In the genomic region with DNA sequence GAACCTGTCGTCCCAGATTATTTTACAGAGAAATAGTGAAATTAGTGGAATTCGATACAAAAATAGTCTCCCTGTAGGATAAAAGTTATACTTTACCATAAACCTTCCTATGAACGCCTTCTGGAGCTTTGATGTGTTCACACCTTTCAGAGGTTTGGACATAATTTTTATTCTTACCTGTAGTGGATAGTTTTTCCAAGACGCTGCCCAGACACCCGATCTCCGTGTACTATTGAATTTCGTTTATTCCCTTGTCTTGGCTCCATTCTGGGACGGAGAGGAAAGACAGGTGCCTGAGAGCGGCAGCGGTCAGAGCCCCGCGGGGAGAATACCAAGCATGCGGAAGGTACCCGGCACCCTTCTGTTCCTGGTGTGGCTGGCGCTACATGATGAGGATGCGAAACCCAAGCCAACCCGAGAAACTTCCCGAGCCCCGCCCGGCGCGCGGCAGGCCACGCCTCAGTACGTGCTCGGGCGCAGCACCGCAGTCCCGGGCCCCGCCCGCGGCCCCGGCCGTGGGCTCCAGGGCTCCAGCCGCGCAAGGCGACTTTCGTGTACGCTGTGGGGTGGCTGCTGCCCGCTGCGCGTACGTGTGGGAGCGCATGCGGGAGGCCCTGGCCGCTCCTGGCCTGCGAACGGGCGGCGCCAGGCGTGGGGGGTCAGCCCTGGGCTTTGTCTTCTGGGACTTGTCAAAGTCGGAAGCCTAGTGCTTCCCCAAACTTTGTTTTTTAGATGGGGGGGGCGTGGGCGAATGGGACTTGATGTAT, we compare ENCODE assay signal across 8 cellular contexts. TPM values are rescaled to one million over a fixed set of nuclear protein-coding genes. Genes with fewer than 3 reads are reported as not detected.
DNase-seq lines count a peak whose midpoint lies in the region; ATAC-seq and TF ChIP-seq lines count a peak whose summit lies in the region.

No MANE protein-coding gene starts in this region.

- H3K4me1 Mint-ChIP-seq in Calu3 (ENCODE audit: low read depth, unreplicated experiment): peaks cover 40% of the 10 kb centered on the region

- peaks cover 2% of the 10 kb centered on the region; the same call in 1 of the 2 replicates for H3K9me1 ChIP-seq in IMR-90 (ENCODE audit: insufficient read depth, low read length)

- H3K4me3 ChIP-seq in IMR-90 (ENCODE audit: insufficient read depth, low read depth, low read length): peak overlapping the region; percentile 86; the same call in 1 of the 2 replicates
- H3K4me3 ChIP-seq in right cardiac atrium (ENCODE audit: low read length): peak overlapping the region; percentile 86

- TF ChIP-seq POLR2A in IMR-90 (IDR thresholded peaks at IDR 0.05; ENCODE audit: low read depth, low read length): no peak; the same call in 1 of the 2 replicates

- peak overlapping the region; percentile 74 for H3K4me3 Mint-ChIP-seq in Calu3 (ENCODE audit: low read depth, unreplicated experiment)

- H3K27ac ChIP-seq in IMR-90 (ENCODE audit: insufficient read depth, low read length) (peak overlapping the region; percentile 88), right cardiac atrium (ENCODE audit: low read length) (peak overlapping the region; percentile 92)

- H3K56ac ChIP-seq in IMR-90 (ENCODE audit: extremely low read depth, insufficient read depth, low read length): no peak overlapping the region

- DNase-seq in Calu3 (peak; percentile 89), IMR-90 (peak; percentile 59), T follicular helper cell (ENCODE audit: low read depth) (peak; percentile 58), anterior cingulate cortex (lab: John Stamatoyannopoulos, UW) (peak in 57 of 58 donors; percentile 6 to 80 (median 57)), right cardiac atrium (peak; percentile 90 to 96 (median 96)), retina (peak; percentile 79), cortex of kidney (lab: John Stamatoyannopoulos, UW) (no peak)

- no peaks in the 10 kb centered on the region for H3K27me3 Mint-ChIP-seq in Calu3 (ENCODE audit: unreplicated experiment)

- H3K4me2 ChIP-seq in IMR-90 (ENCODE audit: low read depth, low read length): peak overlapping the region; percentile 80

- TF ChIP-seq CTCF in Calu3 (IDR thresholded peaks at IDR 0.05; ENCODE audit: unreplicated experiment): no peak
- TF ChIP-seq CTCF in IMR-90 (conservative IDR thresholded peaks at IDR 0.05; ENCODE audit: low read depth, low read length): no peak

- H2BK120ac ChIP-seq in IMR-90 (ENCODE audit: low read depth, low read length): peak overlapping the region; percentile 12; the same call in 1 of the 2 replicates

- peak overlapping the region; percentile 39; the same call in 1 of the 2 replicates for H3K18ac ChIP-seq in IMR-90 (ENCODE audit: low read depth, low read length)

- H3K4me1 ChIP-seq in IMR-90 (ENCODE audit: control insufficient read depth, insufficient read depth, low read length): peaks cover 13% of the 10 kb centered on the region
- no peaks in the 10 kb centered on the region for H3K4me1 ChIP-seq in right cardiac atrium (ENCODE audit: control insufficient read depth, insufficient read depth, low read length)

- peaks cover 72% of the 10 kb centered on the region for H3K36me3 Mint-ChIP-seq in Calu3 (ENCODE audit: insufficient read depth, unreplicated experiment)

- H3K9me3 ChIP-seq in IMR-90 (ENCODE audit: control insufficient read depth, insufficient read depth, low read length) (peaks cover 4% of the 10 kb centered on the region), right cardiac atrium (ENCODE audit: control insufficient read depth, low read length) (no peaks in the 10 kb centered on the region)

- peaks cover 3 to 7% of the 10 kb centered on the region in 2 experiments; a peak in 3 of 4 replicates for H3K79me1 ChIP-seq in IMR-90 (ENCODE audit: low read depth in 1 of 2, low read length in 2 of 2)

- peak overlapping the region; percentile 76; the same call in 1 of the 2 replicates for H3K9ac ChIP-seq in IMR-90 (ENCODE audit: low read depth, low read length)

- H4K20me1 ChIP-seq in IMR-90 (ENCODE audit: insufficient read depth, low read length): peaks cover 9% of the 10 kb centered on the region; the same call in 1 of the 2 replicates

- BruUV-seq in Calu3 (replicated peaks; lab: Mats Ljungman, UMichigan): TSS peak; percentile 59
- no TSS peak for BruUV-seq in IMR-90 (replicated peaks; lab: Mats Ljungman, UMichigan)

- in situ Hi-C loops in IMR-90 (cut with MboI; ENCODE audit: low sequenced_read_pairs): no loop called here

- intact Hi-C loops in Calu3 (cut with micrococcal nuclease; ENCODE audit: unreplicated experiment): loop anchor here (1.0 to 5.0 kb wide), 4 partner anchors 54 to 289 kb away; a partner anchor contains a TSS
- intact Hi-C loops in IMR-90 (cut with micrococcal nuclease): loop anchor here (2.0 to 5.0 kb wide), 2 partner anchors 189 to 284 kb away; no protein-coding TSS in a partner anchor
- intact Hi-C loops in right cardiac atrium (cut with DNase I): no loop called here

- H2AFZ ChIP-seq in IMR-90 (replicated peaks; ENCODE audit: low read length, poor library complexity): peak overlapping the region; percentile 91

- no peak overlapping the region for H3K23ac ChIP-seq in IMR-90 (ENCODE audit: low read depth, low read length)

- no peak overlapping the region for H2BK15ac ChIP-seq in IMR-90 (ENCODE audit: low read depth, low read length)

- no peak for TF ChIP-seq RAD21 in IMR-90 (IDR thresholded peaks at IDR 0.05; ENCODE audit: low read length)

- H2AK9ac ChIP-seq in IMR-90 (replicated peaks; ENCODE audit: low read depth, low read length, poor library complexity): peak overlapping the region; percentile 21

- peak overlapping the region; percentile 79 for H2BK5ac ChIP-seq in IMR-90 (ENCODE audit: low read depth, low read length, poor library complexity, severe bottlenecking)

- dilution Hi-C loops in IMR-90 (cut with HindIII; ENCODE audit: low sequenced_read_pairs, unreplicated experiment): no loop called here

- no peaks in the 10 kb centered on the region for H3K27me3 ChIP-seq in IMR-90 (ENCODE audit: control insufficient read depth, insufficient read depth, low read length)
- no peaks in the 10 kb centered on the region for H3K27me3 ChIP-seq in right cardiac atrium (ENCODE audit: control insufficient read depth, insufficient read depth)

- H3K14ac ChIP-seq in IMR-90 (replicated peaks; ENCODE audit: low read depth, low read length): peak overlapping the region; percentile 51

- H2BK20ac ChIP-seq in IMR-90 (ENCODE audit: low read depth, low read length): no peak overlapping the region

- H4K5ac ChIP-seq in IMR-90 (ENCODE audit: low read depth, low read length): peak overlapping the region; percentile 89

- no peaks in the 10 kb centered on the region for H3K9me3 Mint-ChIP-seq in Calu3 (ENCODE audit: low read depth, unreplicated experiment)

- CTCF ChIA-PET in Calu3 (lab: Charles Lee) (no interaction called here), IMR-90 (lab: Yijun Ruan, JAX) (interaction anchor here (0.7 to 1.6 kb wide), 2 partner anchors 14 to 1530 kb away, joined by 3 read pairs; no protein-coding TSS in a partner anchor)

- H2AK5ac ChIP-seq in IMR-90 (ENCODE audit: low read depth, low read length): no peak overlapping the region

- peak overlapping the region; percentile 70 for H3K27ac Mint-ChIP-seq in Calu3 (ENCODE audit: unreplicated experiment)

- WGBS in IMR-90 (ENCODE audit: extremely low coverage in 2 of 2, insufficient read length in 1 of 2), 2 experiments: 17% methylated on average over 39 of the region's 54 CpGs; no CpG with 5 or more reads in 1 of the 2 experiments
- 2% methylated on average over 54 of the region's 54 CpGs for WGBS in right cardiac atrium

- H3K36me3 ChIP-seq in IMR-90 (ENCODE audit: control insufficient read depth, insufficient read depth, low read length): peaks cover 23% of the 10 kb centered on the region

- H4K8ac ChIP-seq in IMR-90 (ENCODE audit: low read depth in 2 of 2, low read length in 2 of 2): peak overlapping the region; percentile 60 to 70

- POLR2A ChIA-PET in IMR-90 (lab: Charles Lee; ENCODE audit: unreplicated experiment): interaction anchor here (0.6 to 1.0 kb wide), 2 partner anchors 12 to 142 kb away, joined by 4 to 5 read pairs; no protein-coding TSS in a partner anchor

- H3K4ac ChIP-seq in IMR-90 (ENCODE audit: low read depth, low read length): peak overlapping the region; percentile 39

- H4K91ac ChIP-seq in IMR-90 (ENCODE audit: insufficient read depth, low read depth, low read length): peak overlapping the region; percentile 68; the same call in 1 of the 2 replicates

- ATAC-seq in GM21423 (IDR thresholded peaks at IDR 0.05; ENCODE audit: unreplicated experiment) (peak; percentile 88), IMR-90 (ENCODE audit: low read depth) (peak; percentile 61), right cardiac atrium (peak; percentile 98)

TF ChIP-seq in IMR-90, 13 proteins besides CTCF, POLR2A, EP300 and RAD21:
- TF ChIP-seq RCOR1 (IDR thresholded peaks at IDR 0.05; ENCODE audit: insufficient replicate concordance, low read length) (peak; percentile 30), CHD1 (IDR thresholded peaks at IDR 0.05; ENCODE audit: low read depth, low read length) (no peak), SMC3 (IDR thresholded peaks at IDR 0.05; ENCODE audit: low read depth, low read length) (no peak), BHLHE40 (IDR thresholded peaks at IDR 0.05; ENCODE audit: low read depth, low read length) (no peak), NFE2L2 (IDR thresholded peaks at IDR 0.05; ENCODE audit: low read depth, low read length) (no peak), MAZ (IDR thresholded peaks at IDR 0.05; ENCODE audit: borderline replicate concordance, low read depth, low read length) (peak; percentile 34; the same call in 1 of the 2 replicates)
TF ChIP-seq in IMR-90: peak in this region for 2.

RNA-seq across cellular contexts. Expression of a gene that starts 11.3 kb away (rescaled TPM):
- total RNA-seq in Calu3 (2022): 10.0 and 11.7 TPM in 2 replicates
- 7.7 and 18.9 TPM in 2 replicates for total RNA-seq in IMR-90 (2012; rRNA removed)
- 7.0 and 9.3 TPM in 2 replicates for polyA plus RNA-seq in IMR-90 (2012; rRNA removed)
- 2.1 and 3.0 TPM in 2 replicates for polyA plus RNA-seq in IMR-90 (2012; cell fraction: cytosol; rRNA removed)
- polyA plus RNA-seq in IMR-90 (2012; cell fraction: nucleus; rRNA removed; ENCODE audit: low replicate concordance): 0.90 and 4.0 TPM in 2 replicates
- 10 to 100 TPM in 1 of 4 donors, 1 to 10 TPM in 3; 6.1 to 12.9 (median 8.8) TPM for total RNA-seq in right cardiac atrium
- 10.5 TPM for polyA plus RNA-seq in right cardiac atrium

RNA-seq across cellular contexts. Expression of a gene that starts 55.6 kb away (rescaled TPM):
- total RNA-seq in Calu3 (2022) (213 and 229 TPM in 2 replicates), IMR-90 (2012; rRNA removed) (301 and 493 TPM in 2 replicates), right cardiac atrium (100 to 1,000 TPM in 1 of 4 donors, 10 to 100 TPM in 3; 52.7 to 117 (median 81.1) TPM)
- polyA plus RNA-seq in IMR-90 (2012; rRNA removed) (86.9 and 128 TPM in 2 replicates), right cardiac atrium (25.5 TPM)
- 20.1 and 33.1 TPM in 2 replicates for polyA plus RNA-seq in IMR-90 (2012; cell fraction: cytosol; rRNA removed)
- polyA plus RNA-seq in IMR-90 (2012; cell fraction: nucleus; rRNA removed; ENCODE audit: low replicate concordance): 16.8 and 161 TPM in 2 replicates

Comparison
In these comparisons a context has a peak if more than half of its experiments do, and no peak if none do; other contexts are left out.
1. intact Hi-C loops: an anchor here in Calu3 (1.0 to 5.0 kb wide) and IMR-90 (2.0 to 5.0 kb wide); none called in right cardiac atrium.